In genomic region chr1:40694353-40694874, GRCh38 we compare ENCODE assay signal across 13 cellular contexts. TPM values are rescaled to one million over a fixed set of nuclear protein-coding genes. Genes with fewer than 3 reads are reported as not detected.
A peak's percentile ranks its signal among the peaks of the same experiment; 100 is the strongest.
DNase-seq lines count a peak whose midpoint lies in the region; ATAC-seq, FAIRE-seq and TF ChIP-seq lines count a peak whose summit lies in the region.
"Had no signal": no experiment of that assay in that cellular context is flagged by ENCODE, and none has a peak within 500 bp of the region (broad histone marks: within the 10 kb centered on the region; RNA-seq: fewer than 3 reads in every experiment).

No MANE protein-coding gene starts in this region.

- intact Hi-C loops in body of pancreas (cut with DNase I), result no loop called here

- dilution Hi-C loops in keratinocyte (cut with MboI; ENCODE audit: extremely low pct_ligation_motif_present, low sequenced_read_pairs), result no loop called here

- H3K4me3 Mint-ChIP-seq in CD4-positive, CD25-positive, alpha-beta regulatory T cell, result peak overlapping the region; percentile 91 to 99 (median 98)
- no peak overlapping the region for H3K4me3 Mint-ChIP-seq in WTC11

- H3K9ac ChIP-seq in keratinocyte (ENCODE audit: control insufficient read depth, extremely low read depth, insufficient read depth, low read length), result no peak overlapping the region

- peak in 1 of 3 donors; percentile 59 for DNase-seq in CD4-positive, CD25-positive, alpha-beta regulatory T cell
- DNase-seq in GM13977 (ENCODE audit: low spot score), result peak; percentile 37
- DNase-seq in WTC11 (ENCODE audit: low spot score), result no peak
- no peak for DNase-seq in keratinocyte (ENCODE audit: low read depth, low spot score)
- no peak for DNase-seq in anterior cingulate cortex (lab: John Stamatoyannopoulos, UW)
- no peak for DNase-seq in body of pancreas
- no peak for DNase-seq in NCI-H1092 treated with DMSO at 0.1 percent for 48 hours (lab: John Stamatoyannopoulos, UW)
- DNase-seq: dorsolateral prefrontal cortex, foreskin fibroblast, islet precursor cell, NCI-H2107 had no signal

- in situ Hi-C loops in GM13977 (cut with MboI; ENCODE audit: low pct_unique_long_range_greater_than_20kb, low sequenced_read_pairs, unreplicated experiment), result no loop called here

- H3K4me2 ChIP-seq in keratinocyte (ENCODE audit: control insufficient read depth, extremely low read depth, insufficient read depth, low read depth, low read length), result peak overlapping the region; percentile 1

- H3K36me3 ChIP-seq in CD4-positive, CD25-positive, alpha-beta regulatory T cell (ENCODE audit: control insufficient read depth, insufficient read depth, low read length), result no peaks in the 10 kb centered on the region
- H3K36me3 ChIP-seq in keratinocyte (ENCODE audit: control insufficient read depth in 2 of 2, extremely low read depth in 1 of 2, insufficient read depth in 2 of 2, low read length in 2 of 2) (no peaks in the 10 kb centered on the region), body of pancreas (replicated peaks in 1 of 2; ENCODE audit: insufficient read depth in 1 of 2, low read depth in 2 of 2) (no peaks in the 10 kb centered on the region)
- H3K36me3 ChIP-seq: right atrium auricular region had no signal

- ATAC-seq in CD4-positive, CD25-positive, alpha-beta regulatory T cell (ENCODE audit: low read depth in 2 of 2), result no peak
- ATAC-seq in WTC11, result no peak
- no peak for ATAC-seq in body of pancreas
- ATAC-seq in GM21825 (IDR thresholded peaks at IDR 0.05; ENCODE audit: unreplicated experiment), result no peak

- peaks cover 3% of the 10 kb centered on the region for H4K20me1 ChIP-seq in keratinocyte (ENCODE audit: control insufficient read depth, extremely low read depth, insufficient read depth, low read length)

- no peaks in the 10 kb centered on the region for H3K9me1 ChIP-seq in keratinocyte (ENCODE audit: control insufficient read depth, extremely low read depth, insufficient read depth, low read length)

- peaks cover 17% of the 10 kb centered on the region for H3K36me3 Mint-ChIP-seq in CD4-positive, CD25-positive, alpha-beta regulatory T cell
- no peaks in the 10 kb centered on the region for H3K36me3 Mint-ChIP-seq in WTC11

- TF ChIP-seq POLR2A in body of pancreas (IDR thresholded peaks at IDR 0.05), result no peak

- peak overlapping the region; percentile 96 for H3K4me3 ChIP-seq in CD4-positive, CD25-positive, alpha-beta regulatory T cell (ENCODE audit: low read depth, low read length)
- no peak overlapping the region for H3K4me3 ChIP-seq in keratinocyte (ENCODE audit: control insufficient read depth in 2 of 3, extremely low read depth in 1 of 3, insufficient read depth in 2 of 3, low read depth in 1 of 3, low read length in 3 of 3)
- no peak overlapping the region for H3K4me3 ChIP-seq in body of pancreas
- H3K4me3 ChIP-seq: right atrium auricular region had no signal

- peaks cover 85% of the 10 kb centered on the region for H3K79me2 ChIP-seq in keratinocyte (ENCODE audit: control insufficient read depth, insufficient read depth, low read length)

- WGBS in body of pancreas, 2 donors, result 21 to 26% methylated on average over 2 of the region's 2 CpGs

- H3K4me1 ChIP-seq in CD4-positive, CD25-positive, alpha-beta regulatory T cell (ENCODE audit: control insufficient read depth, insufficient read depth, low read length, poor library complexity, severe bottlenecking), result peaks cover 63% of the 10 kb centered on the region
- peaks cover 29% of the 10 kb centered on the region for H3K4me1 ChIP-seq in keratinocyte (ENCODE audit: control insufficient read depth, extremely low read depth, insufficient read depth, low read length)
- H3K4me1 ChIP-seq in body of pancreas, result peaks cover 49% of the 10 kb centered on the region

- no peaks in the 10 kb centered on the region for H3K9me3 ChIP-seq in CD4-positive, CD25-positive, alpha-beta regulatory T cell (ENCODE audit: control insufficient read depth in 2 of 2, low read length in 2 of 2)
- H3K9me3 ChIP-seq in keratinocyte (ENCODE audit: control insufficient read depth, low read depth, low read length), result no peaks in the 10 kb centered on the region
- H3K9me3 ChIP-seq in body of pancreas, result no peaks in the 10 kb centered on the region
- H3K9me3 ChIP-seq: right atrium auricular region had no signal

- peaks cover 35 to 90% (median 71%) of the 10 kb centered on the region in 4 donors for H3K4me1 Mint-ChIP-seq in CD4-positive, CD25-positive, alpha-beta regulatory T cell
- H3K4me1 Mint-ChIP-seq in WTC11, result peaks cover 63% of the 10 kb centered on the region

- no peaks in the 10 kb centered on the region for H3K27me3 Mint-ChIP-seq in CD4-positive, CD25-positive, alpha-beta regulatory T cell
- no peaks in the 10 kb centered on the region for H3K27me3 Mint-ChIP-seq in WTC11 (ENCODE audit: low read depth)

- H3K27ac ChIP-seq in CD4-positive, CD25-positive, alpha-beta regulatory T cell (ENCODE audit: insufficient read depth, low read length, poor library complexity, severe bottlenecking), result peak overlapping the region; percentile 55
- H3K27ac ChIP-seq in keratinocyte (ENCODE audit: control insufficient read depth, insufficient read depth, low read length) (no peak overlapping the region), body of pancreas (peak overlapping the region in 1 of 4 donors; percentile 18)
- H3K27ac ChIP-seq: right atrium auricular region had no signal

- no peaks in the 10 kb centered on the region for H3K27me3 ChIP-seq in CD4-positive, CD25-positive, alpha-beta regulatory T cell (ENCODE audit: control insufficient read depth, insufficient read depth, low read length)
- H3K27me3 ChIP-seq in keratinocyte (ENCODE audit: control insufficient read depth, extremely low read depth, insufficient read depth, low read length) (no peaks in the 10 kb centered on the region), body of pancreas (no peaks in the 10 kb centered on the region)
- H3K27me3 ChIP-seq: dorsolateral prefrontal cortex, right atrium auricular region had no signal

- H3K9me3 Mint-ChIP-seq in CD4-positive, CD25-positive, alpha-beta regulatory T cell, result no peaks in the 10 kb centered on the region
- no peaks in the 10 kb centered on the region for H3K9me3 Mint-ChIP-seq in WTC11

- FAIRE-seq in keratinocyte (lab: Jason Lieb, UNC), result no peak

- H2AFZ ChIP-seq in keratinocyte (ENCODE audit: control insufficient read depth, low read length), result no peak overlapping the region

- peak overlapping the region; percentile 74 to 98 (median 75) for H3K27ac Mint-ChIP-seq in CD4-positive, CD25-positive, alpha-beta regulatory T cell
- H3K27ac Mint-ChIP-seq in WTC11, result peak overlapping the region; percentile 86

- CTCF ChIA-PET in WTC11 (lab: Charles Lee), result interaction anchor here (0.9 kb wide), 1 partner anchor 47 kb away, joined by 3 read pairs; no protein-coding TSS in a partner anchor

- TF ChIP-seq CTCF in GM13977 (IDR thresholded peaks at IDR 0.05; ENCODE audit: extremely low read depth, insufficient read depth, missing control alignments), result no peak
- TF ChIP-seq CTCF in WTC11 (IDR thresholded peaks at IDR 0.05), result no peak
- no peak for TF ChIP-seq CTCF in keratinocyte (optimal IDR thresholded peaks at IDR 0.05 in 1 of 3, IDR thresholded peaks at IDR 0.05 in 1 of 3, conservative IDR thresholded peaks at IDR 0.05 in 1 of 3; ENCODE audit: extremely low read depth in 1 of 3, insufficient read depth in 2 of 3, low read length in 3 of 3)
- TF ChIP-seq CTCF in body of pancreas (IDR thresholded peaks at IDR 0.05), result no peak

- POLR2A ChIA-PET in WTC11 (lab: Charles Lee), result no interaction called here

TF ChIP-seq in WTC11, 78 proteins besides CTCF, POLR2A, EP300 and RAD21 (continues in another document):
- TF ChIP-seq KAT7 (CRISPR knock-in tag; IDR thresholded peaks at IDR 0.05; ENCODE audit: borderline replicate concordance), result no peak

RNA-seq across cellular contexts. Expression of gene NFYC, which starts 2.9 kb away (rescaled TPM):
- total RNA-seq in CD4-positive, CD25-positive, alpha-beta regulatory T cell, result 61.1 TPM
- 10 to 100 TPM; 51.2 to 59.0 (median 56.1) TPM for polyA plus RNA-seq in CD4-positive, CD25-positive, alpha-beta regulatory T cell
- total RNA-seq in WTC11 (2021) (46.5 to 47.5 TPM (median 47.4 TPM) in 3 replicates), body of pancreas (10 to 100 TPM; 37.2 to 44.9 TPM)
- polyA plus RNA-seq in keratinocyte, result 32.4 to 48.5 TPM (median 35.4 TPM) in 3 replicates
- 50.7 TPM for polyA plus RNA-seq in keratinocyte (2011; ENCODE audit: low read depth)
- polyA plus RNA-seq in keratinocyte (2011; cell fraction: cytosol; rRNA removed), result 31.1 and 38.2 TPM in 2 replicates
- polyA plus RNA-seq in keratinocyte (2011; cell fraction: nucleus; rRNA removed), result 41.2 and 43.9 TPM in 2 replicates
- 28.5 and 39.7 TPM in 2 replicates for polyA plus RNA-seq in keratinocyte (2012; ENCODE audit: low replicate concordance)
- 46.8 to 62.9 TPM (median 53.1 TPM) in 3 replicates for polyA minus RNA-seq in keratinocyte
- polyA minus RNA-seq in keratinocyte (2011; cell fraction: cytosol; rRNA and poly(A)+ RNA removed), result 43.4 TPM
- polyA minus RNA-seq in keratinocyte (2011; cell fraction: nucleus; rRNA and poly(A)+ RNA removed), result 26.9 and 29.6 TPM in 2 replicates

RNA-seq across cellular contexts. Expression of gene RIMS3, which starts 28.9 kb away (rescaled TPM):
- 3.8 TPM for total RNA-seq in CD4-positive, CD25-positive, alpha-beta regulatory T cell
- 1 to 10 TPM; 1.0 to 3.3 (median 1.6) TPM for polyA plus RNA-seq in CD4-positive, CD25-positive, alpha-beta regulatory T cell
- total RNA-seq in WTC11 (2021) (19.8 to 19.9 TPM (median 19.8 TPM) in 3 replicates), body of pancreas (1 to 10 TPM in 1 of 2 donors, under 1 TPM in 1; 0.66 to 2.1 TPM)
- 1.1 to 2.6 TPM (median 1.7 TPM) in 3 replicates for polyA plus RNA-seq in keratinocyte
- 0.66 TPM for polyA plus RNA-seq in keratinocyte (2011; ENCODE audit: low read depth)
- 1.6 and 2.3 TPM in 2 replicates for polyA plus RNA-seq in keratinocyte (2011; cell fraction: cytosol; rRNA removed)
- 5.2 and 6.7 TPM in 2 replicates for polyA plus RNA-seq in keratinocyte (2011; cell fraction: nucleus; rRNA removed)
- polyA plus RNA-seq in keratinocyte (2012; ENCODE audit: low replicate concordance), result 1.4 TPM in 2 replicates
- polyA minus RNA-seq in keratinocyte, result 2.7 to 4.5 TPM (median 4.3 TPM) in 3 replicates
- polyA minus RNA-seq in keratinocyte (2011; cell fraction: cytosol; rRNA and poly(A)+ RNA removed), result 2.5 TPM
- polyA minus RNA-seq in keratinocyte (2011; cell fraction: nucleus; rRNA and poly(A)+ RNA removed), result 2.5 and 4.0 TPM in 2 replicates
